Comparison of ENCODE assay signal across 8 cellular contexts in the genomic region with DNA sequence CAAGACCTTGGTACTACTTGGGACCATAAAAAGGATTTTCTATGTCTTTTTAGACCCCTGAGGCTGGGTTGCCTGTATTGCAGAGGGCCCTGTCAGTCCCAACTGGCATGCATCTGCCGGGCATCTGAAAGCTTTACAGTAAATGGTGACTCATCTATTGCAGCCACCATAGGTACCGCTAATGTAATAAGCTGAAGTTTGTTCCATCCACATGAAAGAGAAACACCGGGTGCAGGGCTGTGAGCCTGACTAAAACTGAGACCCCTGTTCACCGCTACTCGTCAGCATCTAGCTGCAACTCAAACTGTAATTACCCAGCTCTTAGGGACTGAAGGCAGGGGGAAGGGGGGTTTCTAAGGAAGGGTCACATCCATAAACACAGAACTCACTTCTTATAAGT. TPM values are rescaled to one million over a fixed set of nuclear protein-coding genes. Genes with fewer than 3 reads are reported as not detected.
A peak's percentile ranks its signal among the peaks of the same experiment; 100 is the strongest.
DNase-seq lines count a peak whose midpoint lies in the region; ATAC-seq lines count a peak whose summit lies in the region.

No MANE protein-coding gene starts in this region.

- H3K36me3 Mint-ChIP-seq in activated T-cell treated with anti-CD3 and anti-CD28 coated beads, Interleukin-2, amount 50 U/mL, for 72 hours (ENCODE audit: insufficient read depth in 2 of 2), result peaks cover 0 to 17% of the 10 kb centered on the region in 2 donors

- peaks cover 0 to 2% of the 10 kb centered on the region in 2 donors for H3K9me3 Mint-ChIP-seq in activated T-cell treated with anti-CD3 and anti-CD28 coated beads, Interleukin-2, amount 50 U/mL, for 72 hours

- peak overlapping the region; percentile 81 to 85 for H3K4me3 Mint-ChIP-seq in activated T-cell treated with anti-CD3 and anti-CD28 coated beads, Interleukin-2, amount 50 U/mL, for 72 hours

- ATAC-seq in GM19455 (IDR thresholded peaks at IDR 0.05; ENCODE audit: unreplicated experiment) (peak; percentile 84), HG03521 (IDR thresholded peaks at IDR 0.05; ENCODE audit: unreplicated experiment) (peak; percentile 70), Right ventricle myocardium superior (ENCODE audit: poor library complexity) (no peak)
- ATAC-seq in activated T-cell treated with anti-CD3 and anti-CD28 coated beads, Interleukin-2, amount 50 U/mL, for 72 hours (replicated peaks in 1 of 2), result peak; percentile 91 to 92

- DNase-seq in activated T-cell treated with anti-CD3 and anti-CD28 coated beads, Interleukin-2, amount 50 U/mL, for 72 hours, result peak; percentile 82
- peak; percentile 44 to 56 (median 48) for DNase-seq in stimulated activated CD4-positive, alpha-beta T cell treated with anti-CD3 and anti-CD28 coated beads, Interleukin-12 subunit alpha, Interleukin-12 subunit beta, amount 100 ng/mL, for 48 hours (ENCODE audit: low read depth in 2 of 3, low spot score in 1 of 3)
- DNase-seq in SW 1271 (lab: John Stamatoyannopoulos, UW) (no peak), dermis blood vessel endothelial cell (no peak), Right ventricle myocardium superior (no peak), UCSD-AML1 (lab: John Stamatoyannopoulos, UW; ENCODE audit: unreplicated experiment) (no peak)

- intact Hi-C loops in Right ventricle myocardium superior (cut with DNase I), result no loop called here

- peak overlapping the region; percentile 98 for H3K27ac Mint-ChIP-seq in activated T-cell treated with anti-CD3 and anti-CD28 coated beads, Interleukin-2, amount 50 U/mL, for 72 hours

- H3K27me3 Mint-ChIP-seq in activated T-cell treated with anti-CD3 and anti-CD28 coated beads, Interleukin-2, amount 50 U/mL, for 72 hours (ENCODE audit: low read depth), result no peaks in the 10 kb centered on the region

- H3K4me1 Mint-ChIP-seq in activated T-cell treated with anti-CD3 and anti-CD28 coated beads, Interleukin-2, amount 50 U/mL, for 72 hours (ENCODE audit: low read depth), result peaks cover 75% of the 10 kb centered on the region

RNA-seq across cellular contexts. Expression of a gene that starts 49.5 kb away (rescaled TPM):
- total RNA-seq in activated T-cell treated with anti-CD3 and anti-CD28 coated beads, Interleukin-2, amount 50 U/mL, for 72 hours, result 10 to 100 TPM; 37.2 to 43.0 TPM
- total RNA-seq in dermis blood vessel endothelial cell (0.05 and 0.17 TPM in 2 replicates), Right ventricle myocardium superior (1.5 TPM)

Comparison
In these comparisons a context has a peak if more than half of its experiments do, and no peak if none do; other contexts are left out.
1. DNase-seq: peak in activated T-cell treated with anti-CD3 and anti-CD28 coated beads, Interleukin-2, amount 50 U/mL, for 72 hours (2 of 2) and stimulated activated CD4-positive, alpha-beta T cell treated with anti-CD3 and anti-CD28 coated beads, Interleukin-12 subunit alpha, Interleukin-12 subunit beta, amount 100 ng/mL, for 48 hours (3 of 3); none in SW 1271 (0 of 2), dermis blood vessel endothelial cell (single experiment), Right ventricle myocardium superior (single experiment) and UCSD-AML1 (single experiment).
2. RNA of a gene that starts 49.5 kb away (total RNA-seq): 37.2 to 43.0 TPM in activated T-cell treated with anti-CD3 and anti-CD28 coated beads, Interleukin-2, amount 50 U/mL, for 72 hours; 1.5 TPM in Right ventricle myocardium superior (single experiment) and 0.05 to 0.17 TPM in dermis blood vessel endothelial cell; every median in the first group is over 10 times any median in the second.